8 cellular contexts compared by ENCODE assay signal in genomic region chr6:19803331-19804330, GRCh38. TPM values are rescaled to one million over a fixed set of nuclear protein-coding genes. Genes with fewer than 3 reads are reported as not detected.
A peak's percentile ranks its signal among the peaks of the same experiment; 100 is the strongest.
DNase-seq lines count a peak whose midpoint lies in the region; ATAC-seq, FAIRE-seq and TF ChIP-seq lines count a peak whose summit lies in the region.

No MANE protein-coding gene starts in this region.

- H3K4me2 ChIP-seq in A549 (peak overlapping the region; percentile 96), K562 (ENCODE audit: insufficient read depth, low read length) (peak overlapping the region; percentile 73)

- 0 out of 2 replicates have a peak, but pooled peaks cover 4% of the 10 kb centered on the region for H3K27me3 ChIP-seq in HUES64 (ENCODE audit: insufficient read depth, low read length)
- H3K27me3 ChIP-seq in K562 (ENCODE audit: control insufficient read depth in 2 of 2, insufficient read depth in 2 of 2, low read length in 2 of 2), result peaks cover 0 to 4% of the 10 kb centered on the region in 2 experiments; a peak in 3 of 5 replicates

- TF ChIP-seq EP300 in A549 (IDR thresholded peaks at IDR 0.05) (no peak), K562 (IDR thresholded peaks at IDR 0.05; ENCODE audit: low read length) (no peak)

- H3K4me3 ChIP-seq in A549 (peak overlapping the region; percentile 47), HUES64 (ENCODE audit: low read length) (peak overlapping the region; percentile 68), K562 (peak overlapping the region; percentile 53)

- no peak overlapping the region for H3K27ac Mint-ChIP-seq in activated naive CD4-positive, alpha-beta T cell treated with anti-CD3 and anti-CD28 coated beads for 36 hours

- WGBS in A549 (ENCODE audit: missing lambda C conversion rate), result 6% methylated on average over 13 of the region's 13 CpGs
- 44% methylated on average over 11 of the region's 13 CpGs for WGBS in HUES64
- WGBS in K562 (ENCODE audit: insufficient coverage, low coverage, missing lambda C conversion rate), result 10% methylated on average over 13 of the region's 13 CpGs

- intact Hi-C loops in K562 (cut with micrococcal nuclease), result no loop called here
- intact Hi-C loops in activated naive CD4-positive, alpha-beta T cell treated with anti-CD3 and anti-CD28 coated beads for 36 hours (cut with micrococcal nuclease), result no loop called here

- no peaks in the 10 kb centered on the region for H3K79me2 ChIP-seq in K562 (ENCODE audit: control insufficient read depth, insufficient read depth, low read length)

- TF ChIP-seq RAD21 in A549 (conservative IDR thresholded peaks at IDR 0.05 in 1 of 2, IDR thresholded peaks at IDR 0.05 in 1 of 2), result no peak
- TF ChIP-seq RAD21 in K562 (CRISPR knock-in tag; conservative IDR thresholded peaks at IDR 0.05 in 1 of 2, IDR thresholded peaks at IDR 0.05 in 1 of 2), result no peak

- peak overlapping the region; percentile 71; the same call in 1 of the 2 replicates for H2AFZ ChIP-seq in K562 (ENCODE audit: low read depth, low read length)

- H3K9ac ChIP-seq in HUES64 (ENCODE audit: low read depth, low read length) (peak overlapping the region; percentile 67; the same call in 1 of the 2 replicates), K562 (ENCODE audit: insufficient read depth in 1 of 2, low read depth in 2 of 2, low read length in 2 of 2) (peak overlapping the region in 1 of 2 experiments; percentile 30; a peak in 1 of 4 replicates)

- H3K27ac ChIP-seq in A549, result peak overlapping the region; percentile 90 to 98
- H3K27ac ChIP-seq in HUES64 (ENCODE audit: low read depth, low read length), result peak overlapping the region; percentile 96
- H3K27ac ChIP-seq in K562 (ENCODE audit: extremely low read depth, low read depth, low read length), result peak overlapping the region; percentile 44; the same call in 1 of the 3 replicates

- H3K27me3 Mint-ChIP-seq in activated naive CD4-positive, alpha-beta T cell treated with anti-CD3 and anti-CD28 coated beads for 36 hours (ENCODE audit: low read depth), result peaks cover 34% of the 10 kb centered on the region

- in situ Hi-C loops in K562 (cut with MboI), result no loop called here

- no peak for TF ChIP-seq CTCF in A549 (IDR thresholded peaks at IDR 0.05)
- no peak for TF ChIP-seq CTCF in K562 (IDR thresholded peaks at IDR 0.05 in 2 of 3, conservative IDR thresholded peaks at IDR 0.05 in 1 of 3; ENCODE audit: insufficient read depth in 2 of 3, low read depth in 1 of 3, low read length in 3 of 3)
- TF ChIP-seq CTCF in GM10266 (IDR thresholded peaks at IDR 0.05; ENCODE audit: control insufficient read depth, insufficient read depth, low read depth, missing control alignments), result no peak

- H3K9me1 ChIP-seq in K562 (ENCODE audit: control insufficient read depth, insufficient read depth, low read length), result no peaks in the 10 kb centered on the region

- FAIRE-seq in A549 (lab: Jason Lieb, UNC) (no peak), K562 (lab: Jason Lieb, UNC) (no peak)

- peaks cover 32% of the 10 kb centered on the region for H3K4me1 ChIP-seq in A549
- peaks cover 19% of the 10 kb centered on the region for H3K4me1 ChIP-seq in HUES64 (ENCODE audit: insufficient read depth, low read length)
- peaks cover 12 to 18% of the 10 kb centered on the region in 2 experiments; a peak in 4 of 5 replicates for H3K4me1 ChIP-seq in K562 (replicated peaks in 1 of 2; ENCODE audit: control insufficient read depth in 2 of 2, insufficient read depth in 2 of 2, low read length in 2 of 2)

- H3K36me3 Mint-ChIP-seq in activated naive CD4-positive, alpha-beta T cell treated with anti-CD3 and anti-CD28 coated beads for 36 hours (ENCODE audit: low read depth), result no peaks in the 10 kb centered on the region

- CTCF ChIA-PET in A549 (lab: Yijun Ruan, JAX) (no interaction called here), K562 (lab: Yijun Ruan, JAX; ENCODE audit: low intra/inter-chr PET ratio) (no interaction called here)
- CTCF ChIA-PET in activated naive CD4-positive, alpha-beta T cell treated with anti-CD3 and anti-CD28 coated beads for 36 hours (lab: Charles Lee), result no interaction called here

- no peaks in the 10 kb centered on the region for H3K9me3 Mint-ChIP-seq in activated naive CD4-positive, alpha-beta T cell treated with anti-CD3 and anti-CD28 coated beads for 36 hours

- H3K36me3 ChIP-seq in HUES64 (ENCODE audit: insufficient read depth, low read length), result no peaks in the 10 kb centered on the region
- no peaks in the 10 kb centered on the region for H3K36me3 ChIP-seq in K562 (ENCODE audit: control insufficient read depth, insufficient read depth, low read length)

- no peaks in the 10 kb centered on the region for H4K20me1 ChIP-seq in K562 (replicated peaks; ENCODE audit: control insufficient read depth, insufficient read depth, low read length)

- ATAC-seq in A549 (no peak), K562 (no peak), GM19351 (IDR thresholded peaks at IDR 0.05; ENCODE audit: unreplicated experiment) (no peak)

- H3K9me3 ChIP-seq in A549 (peaks cover 5% of the 10 kb centered on the region; the same call in 1 of the 3 replicates), HUES64 (ENCODE audit: insufficient read depth, low read depth, low read length) (no peaks in the 10 kb centered on the region), K562 (replicated peaks; ENCODE audit: control insufficient read depth, insufficient read depth, low read depth, low read length) (no peaks in the 10 kb centered on the region)

- no peak for DNase-seq in A549 (ENCODE audit: low read depth in 1 of 2, low spot score in 1 of 2)
- DNase-seq in K562 (ENCODE audit: extremely low read depth in 1 of 4, low spot score in 3 of 4), result no peak
- peak; percentile 10 for DNase-seq in medulla oblongata (ENCODE audit: extremely low spot score)
- no peak for DNase-seq in activated naive CD4-positive, alpha-beta T cell treated with anti-CD3 and anti-CD28 coated beads for 36 hours
- DNase-seq in SIG-M5 treated with dmso at 0.1 percent for 504 hours (lab: John Stamatoyannopoulos, UW; ENCODE audit: unreplicated experiment), result no peak
- no peak for DNase-seq in GM10266 (ENCODE audit: extremely low spot score)

- H3K4me3 Mint-ChIP-seq in activated naive CD4-positive, alpha-beta T cell treated with anti-CD3 and anti-CD28 coated beads for 36 hours, result no peak overlapping the region

- no peak for TF ChIP-seq POLR2A in A549 (IDR thresholded peaks at IDR 0.05; ENCODE audit: low read length)
- no peak for TF ChIP-seq POLR2A in K562 (conservative IDR thresholded peaks at IDR 0.05)

- H3K4me1 Mint-ChIP-seq in activated naive CD4-positive, alpha-beta T cell treated with anti-CD3 and anti-CD28 coated beads for 36 hours (ENCODE audit: low read depth), result peaks cover 15% of the 10 kb centered on the region

- POLR2A ChIA-PET in A549 (lab: Yijun Ruan, JAX) (interaction anchor here (0.5 to 2.8 kb wide), 3 partner anchors 13 to 42 kb away, joined by 3 to 17 read pairs (median 3); partner anchors contain the start of gene ID4), K562 (lab: Yijun Ruan, JAX) (interaction anchor here (0.9 to 1.3 kb wide), 3 partner anchors 10 to 76 kb away, joined by 3 read pairs; no protein-coding TSS in a partner anchor)

- BruUV-seq in K562 (replicated peaks; lab: Mats Ljungman, UMichigan), result no TSS peak

TF ChIP-seq in A549, 52 proteins besides CTCF, POLR2A, EP300 and RAD21:
- TF ChIP-seq CHD4 (IDR thresholded peaks at IDR 0.05; ENCODE audit: borderline replicate concordance) (no peak), GATA3 (IDR thresholded peaks at IDR 0.05; ENCODE audit: borderline replicate concordance) (peak; percentile 41; the same call in 1 of the 2 replicates), FOSB (CRISPR knock-in tag; IDR thresholded peaks at IDR 0.05) (0 out of 2 replicates have a peak, but pooled peaks have one; percentile 40), HES2 (IDR thresholded peaks at IDR 0.05) (no peak)

TF ChIP-seq in K562, 482 proteins besides CTCF, POLR2A, EP300 and RAD21 (continues in another document):
- TF ChIP-seq GABPA (tag; conservative IDR thresholded peaks at IDR 0.05; ENCODE audit: low read depth), result no peak
- TF ChIP-seq BRD4 (IDR thresholded peaks at IDR 0.05), result peak; percentile 36; the same call in 1 of the 2 replicates
- no peak for TF ChIP-seq COPS2 (conservative IDR thresholded peaks at IDR 0.05)
- TF ChIP-seq DLX4 (CRISPR knock-in tag; IDR thresholded peaks at IDR 0.05), result no peak
- no peak for TF ChIP-seq ZNF699 (CRISPR knock-in tag; IDR thresholded peaks at IDR 0.05; ENCODE audit: insufficient replicate concordance)

RNA-seq across cellular contexts. Expression of gene ID4, which starts 33.5 kb away (rescaled TPM):
- polyA plus RNA-seq in A549 (2011; rRNA removed) (1.6 and 2.6 TPM in 2 replicates), A549 (2017; fragmentation: RNase III; extraction: RNeasy Plus Mini Kit Qiagen cat#74134 plus additional on column Dnase treatment) (1.4 to 6.1 TPM (median 4.7 TPM) in 3 replicates), K562 (2011; rRNA removed) (not detected in 2 replicates), K562 (2014; fragmentation: Illumina TruSeq; extraction: Trizol) (not detected in 2 replicates), K562 (2014; fragmentation: Nextera tagmentation; extraction: Ambion mirVana) (not detected), K562 (2014; rRNA removed) (not detected in 2 replicates)
- 7.4 and 11.8 TPM in 2 replicates for polyA plus RNA-seq in A549 (2012; cell fraction: cytosol; rRNA removed)
- 6.9 and 10.4 TPM in 2 replicates for polyA plus RNA-seq in A549 (2012; cell fraction: nucleus; rRNA removed)
- 0.58 TPM in 2 replicates for polyA minus RNA-seq in A549 (2011; rRNA and poly(A)+ RNA removed)
- polyA plus RNA-seq in HUES64 (2013, experiment 1 of 2), result 12.8 TPM
- polyA plus RNA-seq in HUES64 (2013, experiment 2 of 2), result 16.5 TPM
- total RNA-seq in K562 (2011; cell fraction: chromatin; rRNA removed; ENCODE audit: low replicate concordance), result not detected in 2 replicates
- not detected in 2 replicates for total RNA-seq in K562 (2011; cell fraction: nucleolus; rRNA removed)
- total RNA-seq in K562 (2011; cell fraction: nucleoplasm; rRNA removed), result not detected in 2 replicates
- total RNA-seq in K562 (2014; rRNA removed) (not detected in 2 replicates), K562 (2014; rRNA removed; fragmentation: Illumina TruSeq; extraction: Trizol) (not detected in 2 replicates), K562 (2015; rRNA removed; fragmentation: Illumina TruSeq; extraction: Trizol) (not detected in 2 replicates), K562 (2021) (0.07 TPM in 1 of 2 replicates, not detected in the other)
- polyA plus RNA-seq in K562 (2011; cell fraction: cytosol; rRNA removed), result not detected in 2 replicates
- not detected in 2 replicates for polyA plus RNA-seq in K562 (2011; cell fraction: nucleus; rRNA removed)
- not detected in 2 replicates for polyA plus RNA-seq in K562 (2012)
- not detected in 2 replicates for polyA minus RNA-seq in K562 (2011; rRNA and poly(A)+ RNA removed)
- not detected in 2 replicates for polyA minus RNA-seq in K562 (2011; cell fraction: cytosol; rRNA and poly(A)+ RNA removed)
- not detected in 2 replicates for polyA minus RNA-seq in K562 (2011; cell fraction: nucleus; rRNA and poly(A)+ RNA removed)
- not detected for total RNA-seq in activated naive CD4-positive, alpha-beta T cell treated with anti-CD3 and anti-CD28 coated beads for 36 hours

Comparison
In these comparisons a context has a peak if more than half of its experiments do, and no peak if none do; other contexts are left out.
1. H3K27ac ChIP-seq: peak in every context shown above with its lines; median percentile 96 in HUES64; 94 in A549; 44 in K562.